23 cellular contexts compared by ENCODE assay signal in the genomic region with DNA sequence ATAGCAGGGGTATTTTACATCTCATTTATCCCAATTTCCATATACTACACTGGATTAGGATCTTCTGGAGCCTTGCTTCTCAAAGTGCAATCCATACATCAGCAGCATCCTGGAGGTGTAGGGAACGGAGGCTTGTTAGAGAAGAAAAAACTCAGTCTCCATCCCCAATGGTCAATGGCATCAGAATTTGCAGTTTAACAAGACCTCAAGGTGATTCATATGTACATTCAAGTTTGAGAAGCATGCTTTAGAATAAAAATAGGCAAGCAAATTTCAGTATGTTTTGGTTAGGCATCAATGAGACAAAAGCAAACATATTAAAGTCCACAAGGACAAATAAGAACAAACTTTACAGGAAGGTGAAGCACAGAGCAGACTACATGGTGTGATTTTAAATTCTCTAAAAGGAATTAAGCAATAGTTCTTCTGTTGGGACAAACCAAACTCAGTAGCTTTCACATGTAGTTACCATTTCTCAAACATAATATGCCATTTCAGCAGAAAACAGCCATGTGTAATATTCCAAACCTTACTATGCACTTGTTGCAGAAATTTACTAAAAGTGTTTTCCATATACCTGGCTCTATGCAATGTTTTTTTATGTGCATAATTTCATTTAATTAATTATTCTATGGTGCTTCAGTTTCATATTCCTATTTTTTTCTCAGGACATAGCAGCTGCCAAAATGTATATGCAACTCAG.
A peak's percentile ranks its signal among the peaks of the same experiment; 100 is the strongest.
DNase-seq lines count a peak whose midpoint lies in the region; ATAC-seq, FAIRE-seq and TF ChIP-seq lines count a peak whose summit lies in the region.
"Had no signal": no experiment of that assay in that cellular context is flagged by ENCODE, and none has a peak within 500 bp of the region (broad histone marks: within the 10 kb centered on the region; RNA-seq: fewer than 3 reads in every experiment).

No MANE protein-coding gene starts in this region.

- peak; percentile 74 for ATAC-seq in left lobe of liver
- no peak for ATAC-seq in activated T-helper 17 cell treated with anti-CD3 and anti-CD28 coated beads, Interleukin-2, amount 50 U/mL, for 72 hours (replicated peaks)
- no peak for ATAC-seq in body of pancreas
- ATAC-seq: CD8-positive, alpha-beta T cell; T-cell had no signal

- TF ChIP-seq POLR2A in H54 (IDR thresholded peaks at IDR 0.05; ENCODE audit: low read depth, low read length) (no peak), body of pancreas (IDR thresholded peaks at IDR 0.05) (no peak)

- no peak for FAIRE-seq in H54 (lab: Jason Lieb, UNC)
- FAIRE-seq: GM12891 had no signal

- H3K4me1 ChIP-seq in body of pancreas, result no peaks in the 10 kb centered on the region
- H3K4me1 ChIP-seq: Peyer's patch, SJCRH30 had no signal

- POLR2A ChIA-PET in activated CD4-positive, alpha-beta T cell treated with anti-CD3 and anti-CD28 coated beads, Interleukin-2, amount 10 ng/mL, durations not matched to agents 7 days and 5 days (lab: Charles Lee), result no interaction called here
- POLR2A ChIA-PET in activated CD4-positive, alpha-beta memory T cell treated with anti-CD3 and anti-CD28 coated beads for 36 hours (lab: Charles Lee), result no interaction called here

- H3K4me3 ChIP-seq in body of pancreas, result no peak overlapping the region
- H3K4me3 ChIP-seq: Peyer's patch, SJCRH30 had no signal

- H3K4me1 Mint-ChIP-seq in activated CD4-positive, alpha-beta T cell treated with anti-CD3 and anti-CD28 coated beads, Interleukin-2, amount 10 ng/mL, durations not matched to agents 24 days and 14 days, result no peaks in the 10 kb centered on the region
- no peaks in the 10 kb centered on the region for H3K4me1 Mint-ChIP-seq in activated CD4-positive, alpha-beta T cell treated with anti-CD3 and anti-CD28 coated beads, Interleukin-2, amount 10 ng/mL, durations not matched to agents 7 days and 5 days
- H3K4me1 Mint-ChIP-seq in activated T-helper 17 cell treated with anti-CD3 and anti-CD28 coated beads, Interleukin-2, amount 50 U/mL, for 72 hours, result no peaks in the 10 kb centered on the region
- H3K4me1 Mint-ChIP-seq in activated CD4-positive, alpha-beta memory T cell treated with anti-CD3 and anti-CD28 coated beads for 36 hours (ENCODE audit: low read depth), result no peaks in the 10 kb centered on the region
- H3K4me1 Mint-ChIP-seq: T-cell had no signal

- H3K36me3 Mint-ChIP-seq in activated CD4-positive, alpha-beta T cell treated with anti-CD3 and anti-CD28 coated beads, Interleukin-2, amount 10 ng/mL, durations not matched to agents 24 days and 14 days (ENCODE audit: low read depth), result no peaks in the 10 kb centered on the region
- H3K36me3 Mint-ChIP-seq in activated CD4-positive, alpha-beta T cell treated with anti-CD3 and anti-CD28 coated beads, Interleukin-2, amount 10 ng/mL, durations not matched to agents 7 days and 5 days (ENCODE audit: low read depth), result no peaks in the 10 kb centered on the region
- H3K36me3 Mint-ChIP-seq in activated T-helper 17 cell treated with anti-CD3 and anti-CD28 coated beads, Interleukin-2, amount 50 U/mL, for 72 hours (ENCODE audit: low read depth), result no peaks in the 10 kb centered on the region
- no peaks in the 10 kb centered on the region for H3K36me3 Mint-ChIP-seq in activated CD4-positive, alpha-beta memory T cell treated with anti-CD3 and anti-CD28 coated beads for 36 hours
- H3K36me3 Mint-ChIP-seq: CD8-positive, alpha-beta T cell; T-cell had no signal

- CTCF ChIA-PET in activated CD4-positive, alpha-beta T cell treated with anti-CD3 and anti-CD28 coated beads, Interleukin-2, amount 10 ng/mL, durations not matched to agents 7 days and 5 days (lab: Charles Lee), result no interaction called here
- CTCF ChIA-PET in activated CD4-positive, alpha-beta memory T cell treated with anti-CD3 and anti-CD28 coated beads for 36 hours (lab: Charles Lee), result interaction anchor here (0.6 kb wide), 1 partner anchor 284 kb away, joined by 3 read pairs; no protein-coding TSS in a partner anchor

- H3K9me3 ChIP-seq in body of pancreas, result no peaks in the 10 kb centered on the region
- H3K9me3 ChIP-seq: Peyer's patch, SJCRH30 had no signal

- H3K4me3 Mint-ChIP-seq in activated CD4-positive, alpha-beta T cell treated with anti-CD3 and anti-CD28 coated beads, Interleukin-2, amount 10 ng/mL, durations not matched to agents 24 days and 14 days, result no peak overlapping the region
- no peak overlapping the region for H3K4me3 Mint-ChIP-seq in activated CD4-positive, alpha-beta T cell treated with anti-CD3 and anti-CD28 coated beads, Interleukin-2, amount 10 ng/mL, durations not matched to agents 7 days and 5 days
- no peak overlapping the region for H3K4me3 Mint-ChIP-seq in activated T-helper 17 cell treated with anti-CD3 and anti-CD28 coated beads, Interleukin-2, amount 50 U/mL, for 72 hours
- no peak overlapping the region for H3K4me3 Mint-ChIP-seq in activated CD4-positive, alpha-beta memory T cell treated with anti-CD3 and anti-CD28 coated beads for 36 hours
- H3K4me3 Mint-ChIP-seq: CD8-positive, alpha-beta T cell; T-cell had no signal

- DNase-seq in activated CD4-positive, alpha-beta T cell treated with anti-CD3 and anti-CD28 coated beads, Interleukin-2, amount 10 ng/mL, durations not matched to agents 24 days and 14 days, result peak; percentile 11
- no peak for DNase-seq in activated CD4-positive, alpha-beta T cell treated with anti-CD3 and anti-CD28 coated beads, Interleukin-2, amount 10 ng/mL, durations not matched to agents 7 days and 5 days
- DNase-seq in left lobe of liver (ENCODE audit: low spot score) (no peak), H54 (ENCODE audit: insufficient read length, low spot score) (no peak), body of pancreas (no peak)
- no peak for DNase-seq in activated CD4-positive, alpha-beta memory T cell treated with anti-CD3 and anti-CD28 coated beads for 36 hours
- DNase-seq: C1 segment of cervical spinal cord; CD8-positive, alpha-beta T cell; DND-41; NCI-H1417 treated with DMSO at 0.1 percent for 48 hours; NCI-H187 treated with DMSO at 0.1 percent for 48 hours; NCI-H2107; NCI-H2227 treated with DMSO at 0.1 percent for 48 hours; NCI-H510A treated with DMSO at 0.1 percent for 48 hours; NK-92 treated with Interleukin-12 subunit alpha and Interleukin-12 subunit beta, amount 100 ng/mL, for 24 hours; Peyer's patch; T-cell had no signal

- no peaks in the 10 kb centered on the region for H3K27me3 ChIP-seq in body of pancreas
- H3K27me3 ChIP-seq: Peyer's patch, SJCRH30 had no signal

- TF ChIP-seq CTCF in VCaP (conservative IDR thresholded peaks at IDR 0.05) (no peak), body of pancreas (IDR thresholded peaks at IDR 0.05) (no peak)

- WGBS in body of pancreas, 2 donors, result 97 to 100% methylated on average over 1 of the region's 1 CpG

- intact Hi-C loops in activated CD4-positive, alpha-beta T cell treated with anti-CD3 and anti-CD28 coated beads, Interleukin-2, amount 10 ng/mL, durations not matched to agents 24 days and 14 days (cut with micrococcal nuclease), result no loop called here
- intact Hi-C loops in activated CD4-positive, alpha-beta memory T cell treated with anti-CD3 and anti-CD28 coated beads for 36 hours (cut with micrococcal nuclease), result no loop called here
- intact Hi-C loops in body of pancreas (cut with DNase I), result no loop called here

- peak overlapping the region; percentile 59 for H3K27ac ChIP-seq in VCaP
- no peak overlapping the region for H3K27ac ChIP-seq in body of pancreas
- H3K27ac ChIP-seq: 22Rv1, KMS-11, Peyer's patch, SJCRH30 had no signal

- H3K9me3 Mint-ChIP-seq in activated CD4-positive, alpha-beta T cell treated with anti-CD3 and anti-CD28 coated beads, Interleukin-2, amount 10 ng/mL, durations not matched to agents 24 days and 14 days, result no peaks in the 10 kb centered on the region
- H3K9me3 Mint-ChIP-seq in activated CD4-positive, alpha-beta T cell treated with anti-CD3 and anti-CD28 coated beads, Interleukin-2, amount 10 ng/mL, durations not matched to agents 7 days and 5 days, result no peaks in the 10 kb centered on the region
- H3K9me3 Mint-ChIP-seq in activated T-helper 17 cell treated with anti-CD3 and anti-CD28 coated beads, Interleukin-2, amount 50 U/mL, for 72 hours, result no peaks in the 10 kb centered on the region
- no peaks in the 10 kb centered on the region for H3K9me3 Mint-ChIP-seq in activated CD4-positive, alpha-beta memory T cell treated with anti-CD3 and anti-CD28 coated beads for 36 hours
- H3K9me3 Mint-ChIP-seq: CD8-positive, alpha-beta T cell had no signal

- H3K36me3 ChIP-seq in body of pancreas (replicated peaks in 1 of 2; ENCODE audit: insufficient read depth in 1 of 2, low read depth in 2 of 2), result no peaks in the 10 kb centered on the region
- H3K36me3 ChIP-seq: Peyer's patch, SJCRH30 had no signal

- no peak overlapping the region for H3K27ac Mint-ChIP-seq in activated CD4-positive, alpha-beta T cell treated with anti-CD3 and anti-CD28 coated beads, Interleukin-2, amount 10 ng/mL, durations not matched to agents 24 days and 14 days
- H3K27ac Mint-ChIP-seq in activated CD4-positive, alpha-beta T cell treated with anti-CD3 and anti-CD28 coated beads, Interleukin-2, amount 10 ng/mL, durations not matched to agents 7 days and 5 days, result no peak overlapping the region
- H3K27ac Mint-ChIP-seq in activated T-helper 17 cell treated with anti-CD3 and anti-CD28 coated beads, Interleukin-2, amount 50 U/mL, for 72 hours, result no peak overlapping the region
- no peak overlapping the region for H3K27ac Mint-ChIP-seq in activated CD4-positive, alpha-beta memory T cell treated with anti-CD3 and anti-CD28 coated beads for 36 hours
- H3K27ac Mint-ChIP-seq: CD8-positive, alpha-beta T cell; T-cell had no signal

- peaks cover 3% of the 10 kb centered on the region for H3K27me3 Mint-ChIP-seq in activated CD4-positive, alpha-beta T cell treated with anti-CD3 and anti-CD28 coated beads, Interleukin-2, amount 10 ng/mL, durations not matched to agents 24 days and 14 days
- peaks cover 5% of the 10 kb centered on the region for H3K27me3 Mint-ChIP-seq in activated CD4-positive, alpha-beta T cell treated with anti-CD3 and anti-CD28 coated beads, Interleukin-2, amount 10 ng/mL, durations not matched to agents 7 days and 5 days
- H3K27me3 Mint-ChIP-seq in activated T-helper 17 cell treated with anti-CD3 and anti-CD28 coated beads, Interleukin-2, amount 50 U/mL, for 72 hours, result peaks cover 8% of the 10 kb centered on the region
- H3K27me3 Mint-ChIP-seq in activated CD4-positive, alpha-beta memory T cell treated with anti-CD3 and anti-CD28 coated beads for 36 hours, result peaks cover 1% of the 10 kb centered on the region
